Comparison of ENCODE assay signal across 8 cellular contexts in genomic region chr3:50450135-50450911, GRCh38. TPM values are rescaled to one million over a fixed set of nuclear protein-coding genes. Genes with fewer than 3 reads are reported as not detected.
A peak's percentile ranks its signal among the peaks of the same experiment; 100 is the strongest.
DNase-seq lines count a peak whose midpoint lies in the region; ATAC-seq and TF ChIP-seq lines count a peak whose summit lies in the region.

No MANE protein-coding gene starts in this region.

- peaks cover 12% of the 10 kb centered on the region for H3K27me3 Mint-ChIP-seq in MCF 10A (ENCODE audit: insufficient read depth, unreplicated experiment)
- H3K27me3 Mint-ChIP-seq in brain = peaks cover 33% of the 10 kb centered on the region

- no peaks in the 10 kb centered on the region for H3K9me3 ChIP-seq in breast epithelium

- peak overlapping the region; percentile 77 to 84 for H3K27ac ChIP-seq in breast epithelium

- TF ChIP-seq CTCF in breast epithelium (IDR thresholded peaks at IDR 0.05) (no peak), MCF 10A (IDR thresholded peaks at IDR 0.05; ENCODE audit: unreplicated experiment) (no peak), brain (conservative IDR thresholded peaks at IDR 0.05) (no peak)

- peak overlapping the region in 2 of 3 donors; percentile 41 to 59 for H3K4me3 ChIP-seq in breast epithelium

- intact Hi-C loops in breast epithelium (cut with DNase I; ENCODE audit: low total_unique reads) = no loop called here
- intact Hi-C loops in MCF 10A (cut with micrococcal nuclease) = no loop called here

- H3K27ac Mint-ChIP-seq in MCF 10A (ENCODE audit: low read depth, unreplicated experiment) (no peak overlapping the region), brain (peak overlapping the region; percentile 70 to 97 (median 88))

- H3K4me3 Mint-ChIP-seq in MCF 10A (ENCODE audit: unreplicated experiment) (no peak overlapping the region), brain (peak overlapping the region in 4 of 5 experiments; percentile 45 to 78 (median 68))

- CTCF ChIA-PET in MCF 10A (lab: Yijun Ruan, JAX) = no interaction called here

- H3K4me1 Mint-ChIP-seq in MCF 10A (ENCODE audit: insufficient read depth, unreplicated experiment) (no peaks in the 10 kb centered on the region), brain (peaks cover 72% of the 10 kb centered on the region)

- no peaks in the 10 kb centered on the region for H3K4me1 ChIP-seq in breast epithelium

- DNase-seq in breast epithelium (ENCODE audit: low spot score in 2 of 2) (peak; percentile 75), MCF 10A (ENCODE audit: unreplicated experiment) (no peak), medulla oblongata (ENCODE audit: extremely low spot score) (peak; percentile 59), NAMALWA (ENCODE audit: low spot score) (no peak), epidermal melanocyte (ENCODE audit: insufficient read length, low spot score) (no peak)
- DNase-seq in stimulated activated CD8-positive, alpha-beta memory T cell treated with anti-CD3 and anti-CD28 coated beads, Interleukin-12 subunit alpha, Interleukin-12 subunit beta, amount 100 ng/mL, for 24 hours (ENCODE audit: extremely low read depth) = peak; percentile 52

- H3K36me3 ChIP-seq in breast epithelium = no peaks in the 10 kb centered on the region

- POLR2A ChIA-PET in MCF 10A (lab: Yijun Ruan, JAX) = no interaction called here

- TF ChIP-seq POLR2A in breast epithelium (IDR thresholded peaks at IDR 0.05) = no peak

- H3K36me3 Mint-ChIP-seq in MCF 10A (ENCODE audit: insufficient read depth, unreplicated experiment) (no peaks in the 10 kb centered on the region), brain (no peaks in the 10 kb centered on the region)

- H3K9me3 Mint-ChIP-seq in MCF 10A (ENCODE audit: unreplicated experiment) = no peaks in the 10 kb centered on the region
- H3K9me3 Mint-ChIP-seq in brain = no peaks in the 10 kb centered on the region

- H3K27me3 ChIP-seq in breast epithelium = no peaks in the 10 kb centered on the region

- no peak for ATAC-seq in GM18868 (IDR thresholded peaks at IDR 0.05; ENCODE audit: unreplicated experiment)

- no TSS peak for BruUV-seq in MCF 10A (replicated peaks; lab: Mats Ljungman, UMichigan)

RNA-seq across cellular contexts. Expression of gene CACNA2D2, which starts 53.1 kb away (rescaled TPM):
- total RNA-seq in breast epithelium (1 to 10 TPM in 2 of 3 donors, under 1 TPM in 1; 0.80 to 2.0 (median 1.5) TPM), MCF 10A (2022) (not detected in 2 replicates)
- polyA plus RNA-seq in brain (ENCODE audit: insufficient read depth, low read depth, low replicate concordance) = 3.0 TPM

Comparison
In these comparisons a context has a peak if more than half of its experiments do, and no peak if none do; other contexts are left out.
1. DNase-seq: peak in breast epithelium (2 of 2), medulla oblongata (single experiment) and stimulated activated CD8-positive, alpha-beta memory T cell treated with anti-CD3 and anti-CD28 coated beads, Interleukin-12 subunit alpha, Interleukin-12 subunit beta, amount 100 ng/mL, for 24 hours (single experiment); none in MCF 10A (single experiment), NAMALWA (single experiment) and epidermal melanocyte (single experiment).